Comparison of ENCODE assay signal across 1 cellular context in genomic region chr1:84254703-84255238, GRCh38.
TF ChIP-seq lines count a peak whose summit lies in the region.

No MANE protein-coding gene starts in this region.

TF ChIP-seq in IMR-90, 13 proteins besides CTCF, POLR2A, EP300 and RAD21:
- TF ChIP-seq CEBPB (IDR thresholded peaks at IDR 0.05; ENCODE audit: low read depth, low read length): no peak
- no peak for TF ChIP-seq NFE2L2 (IDR thresholded peaks at IDR 0.05; ENCODE audit: low read depth, low read length)
- TF ChIP-seq BHLHE40 (IDR thresholded peaks at IDR 0.05; ENCODE audit: low read depth, low read length): no peak
- TF ChIP-seq RCOR1 (IDR thresholded peaks at IDR 0.05; ENCODE audit: insufficient replicate concordance, low read length): no peak
- TF ChIP-seq MAFK (IDR thresholded peaks at IDR 0.05; ENCODE audit: low read depth, low read length): no peak
- no peak for TF ChIP-seq FOS (IDR thresholded peaks at IDR 0.05; ENCODE audit: low read depth, low read length)
- TF ChIP-seq USF2 (IDR thresholded peaks at IDR 0.05; ENCODE audit: low read depth, low read length): no peak
- TF ChIP-seq MAZ (IDR thresholded peaks at IDR 0.05; ENCODE audit: borderline replicate concordance, low read depth, low read length): no peak
- no peak for TF ChIP-seq CHD1 (IDR thresholded peaks at IDR 0.05; ENCODE audit: low read depth, low read length)
- no peak for TF ChIP-seq MXI1 (IDR thresholded peaks at IDR 0.05; ENCODE audit: borderline replicate concordance, low read depth, low read length)
- TF ChIP-seq RFX5 (IDR thresholded peaks at IDR 0.05; ENCODE audit: low read depth, low read length): no peak
- no peak for TF ChIP-seq SMC3 (IDR thresholded peaks at IDR 0.05; ENCODE audit: low read depth, low read length)
- no peak for TF ChIP-seq ELK1 (IDR thresholded peaks at IDR 0.05; ENCODE audit: borderline replicate concordance, low read depth, low read length)
TF ChIP-seq in IMR-90: peak in this region for 0.
